In the genomic region with DNA sequence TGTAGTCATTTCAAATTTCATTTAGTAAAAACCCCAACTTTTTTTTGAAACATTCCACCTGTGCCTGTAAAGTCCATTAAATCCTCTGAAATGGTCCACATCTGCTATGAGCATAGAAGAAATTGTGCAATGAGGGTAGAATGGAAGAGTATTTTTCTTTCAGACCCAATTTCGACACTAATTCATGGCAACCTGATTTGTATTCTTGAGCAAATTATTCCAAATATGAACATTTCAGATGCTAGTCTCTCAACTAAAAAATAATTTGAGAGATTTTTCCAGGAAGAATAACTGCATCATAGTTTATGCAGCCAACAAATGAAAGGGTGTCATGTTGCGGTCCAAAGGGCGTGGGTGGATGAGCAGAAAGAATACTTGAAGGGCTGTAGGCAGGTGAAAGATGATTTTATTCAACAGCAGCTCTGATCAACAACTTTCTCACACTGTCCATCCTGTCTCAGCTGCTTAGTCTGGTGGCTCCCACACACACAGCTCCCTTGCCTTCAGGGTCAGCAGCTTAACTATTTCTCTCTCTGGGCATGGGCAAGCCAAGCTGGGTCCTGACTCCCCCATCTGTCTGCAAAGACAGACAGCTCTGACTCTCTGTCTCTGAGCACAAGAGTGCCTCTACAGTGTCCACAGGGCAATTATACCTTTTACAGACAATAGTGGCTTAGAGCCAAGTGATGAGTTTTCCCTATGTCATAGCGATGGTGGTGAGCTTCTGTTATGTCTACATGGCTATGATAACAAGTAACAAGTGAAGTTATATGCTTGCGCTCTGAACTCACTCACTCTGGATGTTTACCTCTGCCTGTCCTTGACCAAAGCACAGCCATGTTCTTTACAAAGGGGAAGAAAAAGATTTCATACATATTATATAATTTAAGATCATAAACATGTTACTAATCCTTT, we compare ENCODE assay signal across 1 cellular context.
TF ChIP-seq lines count a peak whose summit lies in the region.

No MANE protein-coding gene starts in this region.

TF ChIP-seq in GM12878, 131 proteins besides CTCF, POLR2A, EP300 and RAD21:
- TF ChIP-seq STAT3 (IDR thresholded peaks at IDR 0.05; ENCODE audit: low read depth, low read length) (no peak), POLR2AphosphoS5 (IDR thresholded peaks at IDR 0.05; ENCODE audit: low read length) (no peak), TCF12 (IDR thresholded peaks at IDR 0.05; ENCODE audit: low read depth, low read length) (no peak), BACH1 (IDR thresholded peaks at IDR 0.05; ENCODE audit: borderline replicate concordance) (no peak), POLR2AphosphoS2 (IDR thresholded peaks at IDR 0.05; ENCODE audit: low read depth, low read length) (no peak), RAD51 (IDR thresholded peaks at IDR 0.05) (no peak), DPF2 (IDR thresholded peaks at IDR 0.05) (0 out of 2 replicates have a peak, but pooled peaks have one; percentile 22), NR2C1 (IDR thresholded peaks at IDR 0.05) (no peak), IKZF2 (IDR thresholded peaks at IDR 0.05) (peak; percentile 18 to 33; a peak in 2 of 4 replicates), CBX3 (IDR thresholded peaks at IDR 0.05; ENCODE audit: borderline replicate concordance, low read depth) (no peak), NR2F1 (conservative IDR thresholded peaks at IDR 0.05) (peak; percentile 42; the same call in 1 of the 2 replicates), ATF7 (IDR thresholded peaks at IDR 0.05; ENCODE audit: low read depth) (peak; percentile 44; the same call in 1 of the 2 replicates), PAX8 (IDR thresholded peaks at IDR 0.05) (no peak), MTA2 (IDR thresholded peaks at IDR 0.05; ENCODE audit: low read depth) (peak; percentile 54; the same call in 1 of the 2 replicates), SUZ12 (IDR thresholded peaks at IDR 0.05; ENCODE audit: unreplicated experiment) (no peak), SMAD5 (IDR thresholded peaks at IDR 0.05; ENCODE audit: low read depth) (no peak), IKZF1 (conservative IDR thresholded peaks at IDR 0.05) (peak; percentile 53; the same call in 1 of the 2 replicates), ZNF207 (IDR thresholded peaks at IDR 0.05; ENCODE audit: borderline replicate concordance) (no peak), NRF1 (conservative IDR thresholded peaks at IDR 0.05; ENCODE audit: low read depth, low read length) (no peak), NFIC (IDR thresholded peaks at IDR 0.05; ENCODE audit: low read depth, low read length) (no peak), EGR1 (IDR thresholded peaks at IDR 0.05; ENCODE audit: borderline replicate concordance in 1 of 2, low read depth in 2 of 2, low read length in 2 of 2) (peak in 1 of 2 experiments; percentile 57; a peak in 1 of 3 replicates), MEF2B (IDR thresholded peaks at IDR 0.05; ENCODE audit: partially characterized antibody, poor library complexity, severe bottlenecking) (no peak), MEF2A (IDR thresholded peaks at IDR 0.05; ENCODE audit: insufficient read depth, low read depth, low read length) (no peak)
- TF ChIP-seq, protein P1, sequence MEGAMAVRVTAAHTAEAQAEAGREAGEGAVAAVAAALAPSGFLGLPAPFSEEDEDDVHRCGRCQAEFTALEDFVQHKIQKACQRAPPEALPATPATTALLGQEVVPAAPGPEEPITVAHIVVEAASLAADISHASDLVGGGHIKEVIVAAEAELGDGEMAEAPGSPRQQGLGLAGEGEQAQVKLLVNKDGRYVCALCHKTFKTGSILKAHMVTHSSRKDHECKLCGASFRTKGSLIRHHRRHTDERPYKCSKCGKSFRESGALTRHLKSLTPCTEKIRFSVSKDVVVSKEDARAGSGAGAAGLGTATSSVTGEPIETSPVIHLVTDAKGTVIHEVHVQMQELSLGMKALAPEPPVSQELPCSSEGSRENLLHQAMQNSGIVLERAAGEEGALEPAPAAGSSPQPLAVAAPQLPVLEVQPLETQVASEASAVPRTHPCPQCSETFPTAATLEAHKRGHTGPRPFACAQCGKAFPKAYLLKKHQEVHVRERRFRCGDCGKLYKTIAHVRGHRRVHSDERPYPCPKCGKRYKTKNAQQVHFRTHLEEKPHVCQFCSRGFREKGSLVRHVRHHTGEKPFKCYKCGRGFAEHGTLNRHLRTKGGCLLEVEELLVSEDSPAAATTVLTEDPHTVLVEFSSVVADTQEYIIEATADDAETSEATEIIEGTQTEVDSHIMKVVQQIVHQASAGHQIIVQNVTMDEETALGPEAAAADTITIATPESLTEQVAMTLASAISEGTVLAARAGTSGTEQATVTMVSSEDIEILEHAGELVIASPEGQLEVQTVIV (IDR thresholded peaks at IDR 0.05; ENCODE audit: borderline replicate concordance, partially characterized antibody), result no peak
- TF ChIP-seq, protein P2, sequence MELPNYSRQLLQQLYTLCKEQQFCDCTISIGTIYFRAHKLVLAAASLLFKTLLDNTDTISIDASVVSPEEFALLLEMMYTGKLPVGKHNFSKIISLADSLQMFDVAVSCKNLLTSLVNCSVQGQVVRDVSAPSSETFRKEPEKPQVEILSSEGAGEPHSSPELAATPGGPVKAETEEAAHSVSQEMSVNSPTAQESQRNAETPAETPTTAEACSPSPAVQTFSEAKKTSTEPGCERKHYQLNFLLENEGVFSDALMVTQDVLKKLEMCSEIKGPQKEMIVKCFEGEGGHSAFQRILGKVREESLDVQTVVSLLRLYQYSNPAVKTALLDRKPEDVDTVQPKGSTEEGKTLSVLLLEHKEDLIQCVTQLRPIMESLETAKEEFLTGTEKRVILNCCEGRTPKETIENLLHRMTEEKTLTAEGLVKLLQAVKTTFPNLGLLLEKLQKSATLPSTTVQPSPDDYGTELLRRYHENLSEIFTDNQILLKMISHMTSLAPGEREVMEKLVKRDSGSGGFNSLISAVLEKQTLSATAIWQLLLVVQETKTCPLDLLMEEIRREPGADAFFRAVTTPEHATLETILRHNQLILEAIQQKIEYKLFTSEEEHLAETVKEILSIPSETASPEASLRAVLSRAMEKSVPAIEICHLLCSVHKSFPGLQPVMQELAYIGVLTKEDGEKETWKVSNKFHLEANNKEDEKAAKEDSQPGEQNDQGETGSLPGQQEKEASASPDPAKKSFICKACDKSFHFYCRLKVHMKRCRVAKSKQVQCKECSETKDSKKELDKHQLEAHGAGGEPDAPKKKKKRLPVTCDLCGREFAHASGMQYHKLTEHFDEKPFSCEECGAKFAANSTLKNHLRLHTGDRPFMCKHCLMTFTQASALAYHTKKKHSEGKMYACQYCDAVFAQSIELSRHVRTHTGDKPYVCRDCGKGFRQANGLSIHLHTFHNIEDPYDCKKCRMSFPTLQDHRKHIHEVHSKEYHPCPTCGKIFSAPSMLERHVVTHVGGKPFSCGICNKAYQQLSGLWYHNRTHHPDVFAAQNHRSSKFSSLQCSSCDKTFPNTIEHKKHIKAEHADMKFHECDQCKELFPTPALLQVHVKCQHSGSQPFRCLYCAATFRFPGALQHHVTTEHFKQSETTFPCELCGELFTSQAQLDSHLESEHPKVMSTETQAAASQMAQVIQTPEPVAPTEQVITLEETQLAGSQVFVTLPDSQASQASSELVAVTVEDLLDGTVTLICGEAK (IDR thresholded peaks at IDR 0.05; ENCODE audit: borderline replicate concordance), result no peak
- TF ChIP-seq, protein P3, sequence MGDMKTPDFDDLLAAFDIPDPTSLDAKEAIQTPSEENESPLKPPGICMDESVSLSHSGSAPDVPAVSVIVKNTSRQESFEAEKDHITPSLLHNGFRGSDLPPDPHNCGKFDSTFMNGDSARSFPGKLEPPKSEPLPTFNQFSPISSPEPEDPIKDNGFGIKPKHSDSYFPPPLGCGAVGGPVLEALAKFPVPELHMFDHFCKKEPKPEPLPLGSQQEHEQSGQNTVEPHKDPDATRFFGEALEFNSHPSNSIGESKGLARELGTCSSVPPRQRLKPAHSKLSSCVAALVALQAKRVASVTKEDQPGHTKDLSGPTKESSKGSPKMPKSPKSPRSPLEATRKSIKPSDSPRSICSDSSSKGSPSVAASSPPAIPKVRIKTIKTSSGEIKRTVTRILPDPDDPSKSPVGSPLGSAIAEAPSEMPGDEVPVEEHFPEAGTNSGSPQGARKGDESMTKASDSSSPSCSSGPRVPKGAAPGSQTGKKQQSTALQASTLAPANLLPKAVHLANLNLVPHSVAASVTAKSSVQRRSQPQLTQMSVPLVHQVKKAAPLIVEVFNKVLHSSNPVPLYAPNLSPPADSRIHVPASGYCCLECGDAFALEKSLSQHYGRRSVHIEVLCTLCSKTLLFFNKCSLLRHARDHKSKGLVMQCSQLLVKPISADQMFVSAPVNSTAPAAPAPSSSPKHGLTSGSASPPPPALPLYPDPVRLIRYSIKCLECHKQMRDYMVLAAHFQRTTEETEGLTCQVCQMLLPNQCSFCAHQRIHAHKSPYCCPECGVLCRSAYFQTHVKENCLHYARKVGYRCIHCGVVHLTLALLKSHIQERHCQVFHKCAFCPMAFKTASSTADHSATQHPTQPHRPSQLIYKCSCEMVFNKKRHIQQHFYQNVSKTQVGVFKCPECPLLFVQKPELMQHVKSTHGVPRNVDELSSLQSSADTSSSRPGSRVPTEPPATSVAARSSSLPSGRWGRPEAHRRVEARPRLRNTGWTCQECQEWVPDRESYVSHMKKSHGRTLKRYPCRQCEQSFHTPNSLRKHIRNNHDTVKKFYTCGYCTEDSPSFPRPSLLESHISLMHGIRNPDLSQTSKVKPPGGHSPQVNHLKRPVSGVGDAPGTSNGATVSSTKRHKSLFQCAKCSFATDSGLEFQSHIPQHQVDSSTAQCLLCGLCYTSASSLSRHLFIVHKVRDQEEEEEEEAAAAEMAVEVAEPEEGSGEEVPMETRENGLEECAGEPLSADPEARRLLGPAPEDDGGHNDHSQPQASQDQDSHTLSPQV (IDR thresholded peaks at IDR 0.05), result peak; percentile 97
- TF ChIP-seq, protein P4, sequence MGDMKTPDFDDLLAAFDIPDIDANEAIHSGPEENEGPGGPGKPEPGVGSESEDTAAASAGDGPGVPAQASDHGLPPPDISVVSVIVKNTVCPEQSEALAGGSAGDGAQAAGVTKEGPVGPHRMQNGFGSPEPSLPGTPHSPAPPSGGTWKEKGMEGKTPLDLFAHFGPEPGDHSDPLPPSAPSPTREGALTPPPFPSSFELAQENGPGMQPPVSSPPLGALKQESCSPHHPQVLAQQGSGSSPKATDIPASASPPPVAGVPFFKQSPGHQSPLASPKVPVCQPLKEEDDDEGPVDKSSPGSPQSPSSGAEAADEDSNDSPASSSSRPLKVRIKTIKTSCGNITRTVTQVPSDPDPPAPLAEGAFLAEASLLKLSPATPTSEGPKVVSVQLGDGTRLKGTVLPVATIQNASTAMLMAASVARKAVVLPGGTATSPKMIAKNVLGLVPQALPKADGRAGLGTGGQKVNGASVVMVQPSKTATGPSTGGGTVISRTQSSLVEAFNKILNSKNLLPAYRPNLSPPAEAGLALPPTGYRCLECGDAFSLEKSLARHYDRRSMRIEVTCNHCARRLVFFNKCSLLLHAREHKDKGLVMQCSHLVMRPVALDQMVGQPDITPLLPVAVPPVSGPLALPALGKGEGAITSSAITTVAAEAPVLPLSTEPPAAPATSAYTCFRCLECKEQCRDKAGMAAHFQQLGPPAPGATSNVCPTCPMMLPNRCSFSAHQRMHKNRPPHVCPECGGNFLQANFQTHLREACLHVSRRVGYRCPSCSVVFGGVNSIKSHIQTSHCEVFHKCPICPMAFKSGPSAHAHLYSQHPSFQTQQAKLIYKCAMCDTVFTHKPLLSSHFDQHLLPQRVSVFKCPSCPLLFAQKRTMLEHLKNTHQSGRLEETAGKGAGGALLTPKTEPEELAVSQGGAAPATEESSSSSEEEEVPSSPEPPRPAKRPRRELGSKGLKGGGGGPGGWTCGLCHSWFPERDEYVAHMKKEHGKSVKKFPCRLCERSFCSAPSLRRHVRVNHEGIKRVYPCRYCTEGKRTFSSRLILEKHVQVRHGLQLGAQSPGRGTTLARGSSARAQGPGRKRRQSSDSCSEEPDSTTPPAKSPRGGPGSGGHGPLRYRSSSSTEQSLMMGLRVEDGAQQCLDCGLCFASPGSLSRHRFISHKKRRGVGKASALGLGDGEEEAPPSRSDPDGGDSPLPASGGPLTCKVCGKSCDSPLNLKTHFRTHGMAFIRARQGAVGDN (IDR thresholded peaks at IDR 0.05), result peak; percentile 93
- TF ChIP-seq, protein P5, sequence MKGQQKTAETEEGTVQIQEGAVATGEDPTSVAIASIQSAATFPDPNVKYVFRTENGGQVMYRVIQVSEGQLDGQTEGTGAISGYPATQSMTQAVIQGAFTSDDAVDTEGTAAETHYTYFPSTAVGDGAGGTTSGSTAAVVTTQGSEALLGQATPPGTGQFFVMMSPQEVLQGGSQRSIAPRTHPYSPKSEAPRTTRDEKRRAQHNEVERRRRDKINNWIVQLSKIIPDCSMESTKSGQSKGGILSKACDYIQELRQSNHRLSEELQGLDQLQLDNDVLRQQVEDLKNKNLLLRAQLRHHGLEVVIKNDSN (IDR thresholded peaks at IDR 0.05; ENCODE audit: borderline replicate concordance, extremely low read length, insufficient read depth, low read depth, low read length), result no peak
